Comparison of ENCODE assay signal across 27 cellular contexts in the genomic region with DNA sequence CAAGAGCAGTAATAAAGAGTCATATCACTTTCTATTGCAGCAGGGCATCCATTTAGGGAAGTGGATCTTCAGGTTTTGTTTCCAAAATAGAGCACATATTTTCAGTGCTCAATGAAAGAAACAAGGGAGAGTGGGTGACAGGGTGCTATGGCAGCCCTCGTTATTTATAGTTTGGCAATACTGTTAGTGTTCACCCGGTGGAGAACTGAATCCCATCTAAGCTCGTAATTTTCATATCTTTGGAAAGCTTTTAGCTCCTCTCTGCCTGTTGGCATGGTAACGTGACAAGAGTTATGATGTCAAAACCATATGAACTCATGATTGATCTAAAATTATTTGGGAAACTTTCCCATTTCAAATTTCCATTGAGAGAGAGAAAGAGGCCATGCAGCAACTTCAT.
"Had no signal": no experiment of that assay in that cellular context is flagged by ENCODE, and none has a peak within 500 bp of the region (broad histone marks: within the 10 kb centered on the region; RNA-seq: fewer than 3 reads in every experiment).

No MANE protein-coding gene starts in this region.

- H3K27me3 ChIP-seq: adrenal gland, body of pancreas, neutrophil, right lobe of liver, testis had no signal

- H3K36me3 ChIP-seq: adrenal gland, neutrophil, right lobe of liver had no signal

- H3K27ac ChIP-seq: adrenal gland, body of pancreas, neutrophil, right lobe of liver, testis had no signal

- H3K4me1 ChIP-seq: adrenal gland, body of pancreas, right lobe of liver, testis had no signal

- FAIRE-seq: kidney, urothelium cell line had no signal

- H3K4me3 ChIP-seq: adrenal gland, body of pancreas, right lobe of liver, testis had no signal

- H3K9me3 ChIP-seq: adrenal gland, body of pancreas, neutrophil, right lobe of liver, testis had no signal

- DNase-seq: activated CD4-positive, alpha-beta T cell treated with anti-CD3 and anti-CD28 coated beads for 36 hours; activated CD4-positive, CD25-positive, alpha-beta regulatory T cell; activated CD8-positive, alpha-beta memory T cell treated with anti-CD3 and anti-CD28 coated beads, Interleukin-2, amount 10 ng/mL, durations not matched to agents 7 days and 5 days; activated CD8-positive, alpha-beta T cell treated with anti-CD3 and anti-CD28 coated beads, Interleukin-2, amount 10 ng/mL, durations not matched to agents 7 days and 5 days; activated effector memory CD4-positive, alpha-beta T cell treated with Interleukin-2 at 50 U/mL for 16 hours; activated naive CD4-positive, alpha-beta T cell treated with anti-CD3 and anti-CD28 coated beads for 36 hours; activated naive CD8-positive, alpha-beta T cell treated with anti-CD3 and anti-CD28 coated beads for 36 hours; activated T-cell treated with anti-CD3 and anti-CD28 coated beads for 4 hours; adrenal gland; aorta; body of pancreas; cortex of kidney; effector memory CD8-positive, alpha-beta T cell; erythroblast; hippocampal formation; kidney; left colon; mammary epithelial cell; naive B cell; nephron progenitor cell; right lobe of liver; stimulated activated CD4-positive, alpha-beta T cell treated with anti-CD3 and anti-CD28 coated beads, Interleukin-2, amount 100 ng/mL, for 48 hours; stimulated activated naive CD4-positive, alpha-beta T cell treated with Interleukin-2 at 50 U/mL for 16 hours; testis; trophoblast cell had no signal
